Comparison of ENCODE assay signal across 2 cellular contexts in the genomic region with DNA sequence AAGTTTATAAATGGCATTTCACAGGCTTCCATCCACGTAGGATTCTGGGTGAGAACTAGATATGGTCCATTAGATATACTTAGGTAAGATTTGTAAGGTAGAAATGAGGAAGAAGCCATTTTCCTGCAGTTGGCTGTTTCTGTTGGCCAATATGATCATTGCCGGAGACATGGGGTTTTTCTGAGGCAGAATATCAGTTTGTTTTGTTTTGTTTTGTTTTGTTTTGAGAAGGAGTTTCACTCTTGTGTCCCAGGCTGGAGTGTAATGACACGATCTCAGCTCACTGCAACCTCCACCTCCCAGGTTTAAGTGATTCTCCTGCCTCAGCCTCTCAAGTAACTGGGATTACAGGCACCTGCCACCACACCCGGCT.
A peak's percentile ranks its signal among the peaks of the same experiment; 100 is the strongest.
TF ChIP-seq lines count a peak whose summit lies in the region.

No MANE protein-coding gene starts in this region.

TF ChIP-seq in HepG2, 621 proteins besides CTCF, POLR2A, EP300 and RAD21:
- TF ChIP-seq SNAPC2 (CRISPR knock-in tag; IDR thresholded peaks at IDR 0.05): no peak
- no peak for TF ChIP-seq ZNF574 (CRISPR knock-in tag; IDR thresholded peaks at IDR 0.05)
- no peak for TF ChIP-seq ZNF7 (CRISPR knock-in tag; IDR thresholded peaks at IDR 0.05)

TF ChIP-seq in GM12878, 131 proteins besides CTCF, POLR2A, EP300 and RAD21:
- TF ChIP-seq YY1 (IDR thresholded peaks at IDR 0.05; ENCODE audit: low read depth, low read length) (peak; percentile 36; the same call in 1 of the 2 replicates), HCFC1 (IDR thresholded peaks at IDR 0.05; ENCODE audit: low read length) (no peak)
